Comparison of ENCODE assay signal across 24 cellular contexts in the genomic region with DNA sequence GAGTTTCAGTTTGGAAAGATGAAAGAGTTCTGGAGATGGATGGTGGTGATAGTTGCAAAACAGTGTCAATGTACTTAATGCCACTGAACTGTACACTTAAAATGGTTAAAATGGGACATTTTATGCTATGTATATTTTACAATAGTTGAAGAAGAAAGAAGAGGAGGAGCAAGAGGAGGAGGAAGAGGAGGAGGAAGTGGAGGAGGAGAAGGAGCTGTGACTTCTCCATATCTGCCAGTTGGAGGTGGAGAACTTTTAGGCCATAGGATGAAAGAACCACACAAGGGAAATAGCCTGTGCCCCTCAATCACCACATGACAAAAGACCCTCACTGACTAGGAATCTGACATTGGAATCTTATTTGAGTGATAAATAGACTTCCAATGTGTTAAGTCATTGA.
"Had no signal": no experiment of that assay in that cellular context is flagged by ENCODE, and none has a peak within 500 bp of the region (broad histone marks: within the 10 kb centered on the region; RNA-seq: fewer than 3 reads in every experiment).

No MANE protein-coding gene starts in this region.

- H3K4me1 Mint-ChIP-seq: natural killer cell had no signal

- H3K9ac ChIP-seq: parathyroid adenoma had no signal

- H3K36me3 ChIP-seq: gastrocnemius medialis, heart left ventricle, lower lobe of right lung, neutrophil, right lobe of liver, stomach, thyroid gland, vagina had no signal

- H3K27me3 ChIP-seq: dorsolateral prefrontal cortex, gastrocnemius medialis, heart left ventricle, hepatocyte, neutrophil, right lobe of liver, stomach, thyroid gland, vagina had no signal

- H3K27ac ChIP-seq: dorsolateral prefrontal cortex, epithelial cell of prostate, gastrocnemius medialis, heart left ventricle, hepatocyte, lower lobe of right lung, neutrophil, parathyroid adenoma, right lobe of liver, stomach, thyroid gland, vagina had no signal

- H3K27me3 Mint-ChIP-seq: progenitor cell of endocrine pancreas had no signal

- H3K36me3 Mint-ChIP-seq: natural killer cell; stimulated activated naive B cell treated with anti-CD40 and anti-IgM and Interleukin-4, amounts not matched to agents 10 μg/mL and 1 μg/mL and 100 μg/mL, for 72 hours had no signal

- H3K9me3 Mint-ChIP-seq: endodermal cell; natural killer cell; stimulated activated naive B cell treated with anti-CD40 and anti-IgM and Interleukin-4, amounts not matched to agents 10 μg/mL and 1 μg/mL and 100 μg/mL, for 72 hours had no signal

- H3K27ac Mint-ChIP-seq: endodermal cell; natural killer cell; progenitor cell of endocrine pancreas; stimulated activated naive B cell treated with anti-CD40 and anti-IgM and Interleukin-4, amounts not matched to agents 10 μg/mL and 1 μg/mL and 100 μg/mL, for 72 hours had no signal

- H3K4me3 ChIP-seq: dorsolateral prefrontal cortex, gastrocnemius medialis, heart left ventricle, hepatocyte, lower lobe of right lung, right lobe of liver, stomach, thyroid gland, vagina had no signal

- H3K4me2 ChIP-seq: hepatocyte had no signal

- H3K4me3 Mint-ChIP-seq: endodermal cell; natural killer cell; stimulated activated naive B cell treated with anti-CD40 and anti-IgM and Interleukin-4, amounts not matched to agents 10 μg/mL and 1 μg/mL and 100 μg/mL, for 72 hours had no signal

- DNase-seq: dorsolateral prefrontal cortex; effector CD8-positive, alpha-beta T cell; endodermal cell; foreskin fibroblast; gastrocnemius medialis; heart left ventricle; left ventricle myocardium superior; lower lobe of right lung; natural killer cell; right lobe of liver; small intestine; stimulated activated CD4-positive, alpha-beta T cell treated with anti-CD3 and anti-CD28 coated beads, Interleukin-15, amount 100 ng/mL, for 24 hours; stimulated activated CD4-positive, alpha-beta T cell treated with anti-CD3 and anti-CD28 coated beads, Interleukin-2, amount 100 ng/mL, for 48 hours; stimulated activated naive B cell treated with anti-CD40 and anti-IgM and Interleukin-4, amounts not matched to agents 10 μg/mL and 1 μg/mL and 100 μg/mL, for 72 hours; stomach; thyroid gland; trophoblast cell had no signal

- ATAC-seq: esophagus mucosa; gastrocnemius medialis; heart left ventricle; left ventricle myocardium superior; lower lobe of right lung; natural killer cell; stimulated activated naive B cell treated with anti-CD40 and anti-IgM and Interleukin-4, amounts not matched to agents 10 μg/mL and 1 μg/mL and 100 μg/mL, for 72 hours had no signal

- H3K9me3 ChIP-seq: gastrocnemius medialis, heart left ventricle, lower lobe of right lung, neutrophil, right lobe of liver, stomach, thyroid gland, vagina had no signal
